32 cellular contexts compared by ENCODE assay signal in genomic region chr12:86735851-86736250, GRCh38.
DNase-seq lines count a peak whose midpoint lies in the region; ATAC-seq and TF ChIP-seq lines count a peak whose summit lies in the region.
"Had no signal": no experiment of that assay in that cellular context is flagged by ENCODE, and none has a peak within 500 bp of the region (broad histone marks: within the 10 kb centered on the region; RNA-seq: fewer than 3 reads in every experiment).

No MANE protein-coding gene starts in this region.

- no peaks in the 10 kb centered on the region for H3K9me3 ChIP-seq in Caco-2
- H3K9me3 ChIP-seq: esophagus squamous epithelium, pancreas, SK-N-SH, tibial nerve had no signal

- peak; percentile 67 for ATAC-seq in GM19351 (IDR thresholded peaks at IDR 0.05; ENCODE audit: unreplicated experiment)
- peak; percentile 74 for ATAC-seq in HG02798 (IDR thresholded peaks at IDR 0.05; ENCODE audit: poor library complexity, unreplicated experiment)
- ATAC-seq in HG03159 (IDR thresholded peaks at IDR 0.05; ENCODE audit: unreplicated experiment): peak; percentile 59
- ATAC-seq: foreskin keratinocyte; GM23338; HepG2; left ventricle myocardium superior; pancreas; stimulated activated effector memory CD8-positive, alpha-beta T cell treated with anti-CD3 and anti-CD28 coated beads, Interleukin-12 subunit alpha, Interleukin-12 subunit beta, amount 100 ng/mL, for 72 hours had no signal

- DNase-seq in GM10266 (ENCODE audit: extremely low spot score): peak; percentile 3
- DNase-seq in CD1c-positive myeloid dendritic cell (ENCODE audit: extremely low spot score): no peak
- no peak for DNase-seq in amniotic stem cell (lab: John Stamatoyannopoulos, UW)
- DNase-seq in chondrocyte (ENCODE audit: low spot score): no peak
- no peak for DNase-seq in Caco-2
- DNase-seq: activated CD4-positive, alpha-beta memory T cell treated with anti-CD3 and anti-CD28 coated beads, Interleukin-2, amount 10 ng/mL, durations not matched to agents 7 days and 5 days; activated CD8-positive, alpha-beta memory T cell treated with anti-CD3 and anti-CD28 coated beads, Interleukin-2, amount 50 U/mL, for 4 hours; activated naive CD4-positive, alpha-beta T cell treated with Interleukin-2 at 50 U/mL for 16 hours; brain microvascular endothelial cell; C1 segment of cervical spinal cord; cerebellar nuclear complex; DMS79; esophagus squamous epithelium; foreskin keratinocyte; head of caudate nucleus; Karpas-422; left ventricle myocardium superior; NCI-H2029; NCI-H2227 treated with DMSO at 0.1 percent for 48 hours; pancreas; PC-9; SK-N-SH; stimulated activated CD4-positive, alpha-beta T cell treated with anti-CD3 and anti-CD28 coated beads, Interleukin-15, amount 100 ng/mL, for 24 hours had no signal

- H3K4me1 ChIP-seq in Caco-2: no peaks in the 10 kb centered on the region
- H3K4me1 ChIP-seq: esophagus squamous epithelium, neural progenitor cell, pancreas, tibial nerve had no signal

- intact Hi-C loops in Caco-2 (cut with micrococcal nuclease; ENCODE audit: unreplicated experiment): no loop called here

- no TSS peak for BruUV-seq in Caco-2 (replicated peaks; lab: Mats Ljungman, UMichigan)

- H3K9me3 Mint-ChIP-seq in chondrocyte (ENCODE audit: low read depth) (no peaks in the 10 kb centered on the region), Caco-2 (ENCODE audit: unreplicated experiment) (no peaks in the 10 kb centered on the region)
- H3K9me3 Mint-ChIP-seq: neural progenitor cell; T-helper 1 cell treated with Interleukin-12 subunit alpha and Interleukin-12 subunit beta and Interleukin-4 antibody, amounts not matched to agents 30 μg/mL and 1 μg/mL, for 36 hours had no signal

- H3K27me3 ChIP-seq in Caco-2 (replicated peaks; ENCODE audit: control insufficient read depth, insufficient read depth, low read length): no peaks in the 10 kb centered on the region
- H3K27me3 ChIP-seq: brain microvascular endothelial cell, esophagus squamous epithelium, foreskin keratinocyte, neural progenitor cell, pancreas, tibial nerve had no signal

- TF ChIP-seq CTCF in GM10266 (IDR thresholded peaks at IDR 0.05; ENCODE audit: control insufficient read depth, insufficient read depth, low read depth, missing control alignments): no peak
- TF ChIP-seq CTCF in chondrocyte (IDR thresholded peaks at IDR 0.05): no peak
- no peak for TF ChIP-seq CTCF in Caco-2 (IDR thresholded peaks at IDR 0.05; ENCODE audit: insufficient read depth in 1 of 2, low read depth in 1 of 2, low read length in 1 of 2, severe bottlenecking in 1 of 2, unreplicated experiment in 1 of 2)

- no peaks in the 10 kb centered on the region for H3K36me3 ChIP-seq in Caco-2 (ENCODE audit: control insufficient read depth, insufficient read depth, low read length)
- H3K36me3 ChIP-seq: brain microvascular endothelial cell, esophagus squamous epithelium, neural progenitor cell, pancreas, tibial nerve had no signal

- H3K4me1 Mint-ChIP-seq in chondrocyte (ENCODE audit: low read depth) (no peaks in the 10 kb centered on the region), Caco-2 (ENCODE audit: low read depth, unreplicated experiment) (no peaks in the 10 kb centered on the region)
- H3K4me1 Mint-ChIP-seq: activated CD4-positive, alpha-beta memory T cell treated with anti-CD3 and anti-CD28 coated beads, Interleukin-2, amount 10 ng/mL, durations not matched to agents 7 days and 5 days; GM23338; neural progenitor cell; stimulated activated effector memory CD8-positive, alpha-beta T cell treated with anti-CD3 and anti-CD28 coated beads, Interleukin-12 subunit alpha, Interleukin-12 subunit beta, amount 100 ng/mL, for 72 hours had no signal

- no peak overlapping the region for H3K4me3 ChIP-seq in Caco-2 (ENCODE audit: low read depth, low read length)
- H3K4me3 ChIP-seq: esophagus squamous epithelium, GM23338, neural progenitor cell, pancreas, PC-9, tibial nerve had no signal

- no peaks in the 10 kb centered on the region for H3K27me3 Mint-ChIP-seq in chondrocyte (ENCODE audit: low read depth)
- H3K27me3 Mint-ChIP-seq in Caco-2 (ENCODE audit: insufficient read depth, unreplicated experiment): no peaks in the 10 kb centered on the region
- H3K27me3 Mint-ChIP-seq: activated CD4-positive, alpha-beta memory T cell treated with anti-CD3 and anti-CD28 coated beads, Interleukin-2, amount 10 ng/mL, durations not matched to agents 7 days and 5 days had no signal

- CTCF ChIA-PET in Caco-2 (lab: Charles Lee): no interaction called here

- POLR2A ChIA-PET in Caco-2 (lab: Charles Lee): no interaction called here

- no peak overlapping the region for H3K27ac Mint-ChIP-seq in chondrocyte (ENCODE audit: unreplicated experiment)
- H3K27ac Mint-ChIP-seq in Caco-2 (ENCODE audit: unreplicated experiment): no peak overlapping the region
- H3K27ac Mint-ChIP-seq: activated CD4-positive, alpha-beta memory T cell treated with anti-CD3 and anti-CD28 coated beads, Interleukin-2, amount 10 ng/mL, durations not matched to agents 7 days and 5 days; GM23338; neural progenitor cell; stimulated activated effector memory CD8-positive, alpha-beta T cell treated with anti-CD3 and anti-CD28 coated beads, Interleukin-12 subunit alpha, Interleukin-12 subunit beta, amount 100 ng/mL, for 72 hours; T-helper 1 cell treated with Interleukin-12 subunit alpha and Interleukin-12 subunit beta and Interleukin-4 antibody, amounts not matched to agents 30 μg/mL and 1 μg/mL, for 36 hours had no signal

- no peaks in the 10 kb centered on the region for H3K36me3 Mint-ChIP-seq in chondrocyte (ENCODE audit: low read depth)
- H3K36me3 Mint-ChIP-seq in Caco-2 (ENCODE audit: insufficient read depth, unreplicated experiment): no peaks in the 10 kb centered on the region
- H3K36me3 Mint-ChIP-seq: neural progenitor cell; stimulated activated effector memory CD8-positive, alpha-beta T cell treated with anti-CD3 and anti-CD28 coated beads, Interleukin-12 subunit alpha, Interleukin-12 subunit beta, amount 100 ng/mL, for 72 hours had no signal

- H3K4me3 Mint-ChIP-seq in chondrocyte (ENCODE audit: unreplicated experiment) (no peak overlapping the region), Caco-2 (ENCODE audit: unreplicated experiment) (no peak overlapping the region)
- H3K4me3 Mint-ChIP-seq: activated CD4-positive, alpha-beta memory T cell treated with anti-CD3 and anti-CD28 coated beads, Interleukin-2, amount 10 ng/mL, durations not matched to agents 7 days and 5 days; GM23338; neural progenitor cell; stimulated activated effector memory CD8-positive, alpha-beta T cell treated with anti-CD3 and anti-CD28 coated beads, Interleukin-12 subunit alpha, Interleukin-12 subunit beta, amount 100 ng/mL, for 72 hours; T-helper 1 cell treated with Interleukin-12 subunit alpha and Interleukin-12 subunit beta and Interleukin-4 antibody, amounts not matched to agents 30 μg/mL and 1 μg/mL, for 36 hours had no signal
